2 cellular contexts compared by ENCODE assay signal in genomic region chr11:126061707-126062678, GRCh38.
A peak's percentile ranks its signal among the peaks of the same experiment; 100 is the strongest.
TF ChIP-seq lines count a peak whose summit lies in the region.

No MANE protein-coding gene starts in this region.

TF ChIP-seq in SK-N-SH, 30 proteins besides CTCF, POLR2A, EP300 and RAD21 (continued from another document):
- TF ChIP-seq REST (IDR thresholded peaks at IDR 0.05; ENCODE audit: low read depth, low read length) (no peak), SIN3A (IDR thresholded peaks at IDR 0.05; ENCODE audit: borderline replicate concordance, low read depth, low read length) (no peak), PBX3 (IDR thresholded peaks at IDR 0.05) (peak; percentile 42; the same call in 1 of the 2 replicates), USF1 (IDR thresholded peaks at IDR 0.05; ENCODE audit: borderline replicate concordance, low read depth) (no peak), FOXM1 (IDR thresholded peaks at IDR 0.05; ENCODE audit: low read depth) (no peak), RCOR1 (IDR thresholded peaks at IDR 0.05; ENCODE audit: low read length) (no peak), ELF1 (IDR thresholded peaks at IDR 0.05) (no peak), NRF1 (IDR thresholded peaks at IDR 0.05; ENCODE audit: low read depth, low read length) (no peak), CHD2 (IDR thresholded peaks at IDR 0.05; ENCODE audit: low read length, partially characterized antibody) (no peak), ZBTB33 (IDR thresholded peaks at IDR 0.05; ENCODE audit: borderline replicate concordance, low read depth) (no peak), SMC3 (IDR thresholded peaks at IDR 0.05; ENCODE audit: low read depth, low read length) (peak; percentile 62)
TF ChIP-seq in SK-N-SH: peak in this region for 3.

TF ChIP-seq in HepG2, 621 proteins besides CTCF, POLR2A, EP300 and RAD21 (continued from another document and continues in another):
- peak; percentile 30; the same call in 1 of the 2 replicates for TF ChIP-seq PATZ1 (CRISPR knock-in tag; IDR thresholded peaks at IDR 0.05)
- TF ChIP-seq CSRNP1 (CRISPR knock-in tag; IDR thresholded peaks at IDR 0.05) = 0 out of 2 replicates have a peak, but pooled peaks have one; percentile 31
- TF ChIP-seq TSC22D2 (CRISPR knock-in tag; IDR thresholded peaks at IDR 0.05; ENCODE audit: borderline replicate concordance) = 0 out of 2 replicates have a peak, but pooled peaks have one; percentile 37
- TF ChIP-seq YEATS2 (CRISPR knock-in tag; IDR thresholded peaks at IDR 0.05; ENCODE audit: borderline replicate concordance) = 0 out of 2 replicates have a peak, but pooled peaks have one; percentile 35
- TF ChIP-seq ZNF142 (CRISPR knock-in tag; IDR thresholded peaks at IDR 0.05) = 0 out of 2 replicates have a peak, but pooled peaks have one; percentile 35
- TF ChIP-seq RXRB (CRISPR knock-in tag; IDR thresholded peaks at IDR 0.05; ENCODE audit: borderline replicate concordance) = peak; percentile 20; the same call in 1 of the 2 replicates
- no peak for TF ChIP-seq SP1 (IDR thresholded peaks at IDR 0.05)
- TF ChIP-seq SP1 (CRISPR knock-in tag; IDR thresholded peaks at IDR 0.05) = 0 out of 2 replicates have a peak, but pooled peaks have one; percentile 6
- TF ChIP-seq KDM2A (CRISPR knock-in tag; IDR thresholded peaks at IDR 0.05; ENCODE audit: borderline replicate concordance, low read depth) = 0 out of 2 replicates have a peak, but pooled peaks have one; percentile 24
- TF ChIP-seq NFYB (CRISPR knock-in tag; IDR thresholded peaks at IDR 0.05) = no peak
- TF ChIP-seq ZNF800 (CRISPR knock-in tag; IDR thresholded peaks at IDR 0.05) = peak; percentile 75
- TF ChIP-seq MIXL1 (CRISPR knock-in tag; IDR thresholded peaks at IDR 0.05) = peak; percentile 37; the same call in 1 of the 2 replicates
- TF ChIP-seq MEIS1 (CRISPR knock-in tag; IDR thresholded peaks at IDR 0.05; ENCODE audit: borderline replicate concordance) = no peak
- 0 out of 2 replicates have a peak, but pooled peaks have one; percentile 33 for TF ChIP-seq ZNF768 (CRISPR knock-in tag; IDR thresholded peaks at IDR 0.05)
- 0 out of 2 replicates have a peak, but pooled peaks have one; percentile 45 for TF ChIP-seq MAF1 (CRISPR knock-in tag; IDR thresholded peaks at IDR 0.05; ENCODE audit: borderline replicate concordance)
- TF ChIP-seq SMC3 (IDR thresholded peaks at IDR 0.05; ENCODE audit: low read length) = peak; percentile 84
- TF ChIP-seq ISL2 (CRISPR knock-in tag; IDR thresholded peaks at IDR 0.05) = 0 out of 2 replicates have a peak, but pooled peaks have one; percentile 27
- peak; percentile 13 for TF ChIP-seq SAP130 (CRISPR knock-in tag; IDR thresholded peaks at IDR 0.05; ENCODE audit: low read depth)
- TF ChIP-seq HMGXB4 (CRISPR knock-in tag; IDR thresholded peaks at IDR 0.05; ENCODE audit: borderline replicate concordance in 1 of 2, low read depth in 1 of 2) = 0 out of 4 replicates have a peak, but pooled peaks of 1 of the 2 experiments have one; percentile 23
- TF ChIP-seq ZNF382 (CRISPR knock-in tag; IDR thresholded peaks at IDR 0.05; ENCODE audit: borderline replicate concordance) = no peak
- TF ChIP-seq ZBTB26 (CRISPR knock-in tag; IDR thresholded peaks at IDR 0.05; ENCODE audit: borderline replicate concordance) = 0 out of 2 replicates have a peak, but pooled peaks have one; percentile 40
- no peak for TF ChIP-seq SP5 (CRISPR knock-in tag; IDR thresholded peaks at IDR 0.05; ENCODE audit: borderline replicate concordance, low read depth)
- peak; percentile 36; the same call in 1 of the 2 replicates for TF ChIP-seq HOMEZ (CRISPR knock-in tag; IDR thresholded peaks at IDR 0.05; ENCODE audit: low read depth)
- TF ChIP-seq STAG1 (CRISPR knock-in tag; IDR thresholded peaks at IDR 0.05) = peak; percentile 82
- 0 out of 2 replicates have a peak, but pooled peaks have one; percentile 26 for TF ChIP-seq SOX5 (CRISPR knock-in tag; IDR thresholded peaks at IDR 0.05; ENCODE audit: borderline replicate concordance)
